Comparison of ENCODE assay signal across 8 cellular contexts in genomic region chrX:132489256-132490085, GRCh38. TPM values are rescaled to one million over a fixed set of nuclear protein-coding genes. Genes with fewer than 3 reads are reported as not detected.
DNase-seq lines count a peak whose midpoint lies in the region; TF ChIP-seq lines count a peak whose summit lies in the region.

No MANE protein-coding gene starts in this region.

- H3K27me3 Mint-ChIP-seq in MCF 10A (ENCODE audit: insufficient read depth, unreplicated experiment): peaks cover 31% of the 10 kb centered on the region

- POLR2A ChIA-PET in MCF 10A (lab: Yijun Ruan, JAX): interaction anchor here (0.5 to 2.1 kb wide), 9 partner anchors 9 to 395 kb away, joined by 3 to 26 read pairs (median 3); partner anchors contain the start of gene RAP2C

- H3K4me1 ChIP-seq in MM.1S (ENCODE audit: low read length) (peaks cover 14% of the 10 kb centered on the region; the same call in 1 of the 2 replicates), smooth muscle cell (ENCODE audit: low read depth) (no peaks in the 10 kb centered on the region)

- H3K4me3 ChIP-seq in GM12875 (ENCODE audit: low read depth, low read length) (peak overlapping the region; percentile 67), MM.1S (ENCODE audit: low read length) (peak overlapping the region; percentile 68), smooth muscle cell (peak overlapping the region; percentile 62)

- peaks cover 15% of the 10 kb centered on the region for H3F3A ChIP-seq in MM.1S (ENCODE audit: insufficient read depth, low read length)
- no peaks in the 10 kb centered on the region for H3F3A ChIP-seq in smooth muscle cell (ENCODE audit: low read depth)

- CTCF ChIA-PET in MCF 10A (lab: Yijun Ruan, JAX): no interaction called here

- H3K9me3 ChIP-seq in MM.1S (replicated peaks; ENCODE audit: insufficient read depth, low read length) (no peaks in the 10 kb centered on the region), smooth muscle cell (replicated peaks; ENCODE audit: low read depth) (no peaks in the 10 kb centered on the region)

- H3K9ac ChIP-seq in MM.1S (ENCODE audit: low read length) (peak overlapping the region; percentile 82), smooth muscle cell (ENCODE audit: low read depth) (peak overlapping the region; percentile 40)

- TF ChIP-seq CTCF in GM12875 (IDR thresholded peaks at IDR 0.05; ENCODE audit: borderline replicate concordance, insufficient read depth, low read depth, low read length) (no peak), MM.1S (IDR thresholded peaks at IDR 0.05; ENCODE audit: low read length) (no peak), MCF 10A (IDR thresholded peaks at IDR 0.05; ENCODE audit: unreplicated experiment) (no peak), smooth muscle cell (IDR thresholded peaks at IDR 0.05; ENCODE audit: borderline replicate concordance, insufficient read depth, poor library complexity, severe bottlenecking) (no peak)

- TSS peak; percentile 30 for BruUV-seq in MCF 10A (replicated peaks; lab: Mats Ljungman, UMichigan)

- H3K27ac ChIP-seq in MM.1S (ENCODE audit: low read length): peak overlapping the region; percentile 88
- peak overlapping the region; percentile 67 for H3K27ac ChIP-seq in smooth muscle cell (ENCODE audit: low read depth)

- DNase-seq in HCEC 1CT: peak; percentile 62
- peak; percentile 63 for DNase-seq in MM.1S
- DNase-seq in T-helper 22 cell (ENCODE audit: low read depth): peak; percentile 22
- peak; percentile 76 for DNase-seq in MCF 10A (ENCODE audit: unreplicated experiment)
- DNase-seq in iPS-NIHi7 (ENCODE audit: extremely low spot score): peak; percentile 46
- DNase-seq in smooth muscle cell (lab: John Stamatoyannopoulos, UW; ENCODE audit: unreplicated experiment): peak; percentile 13
- no peak for DNase-seq in NCI-H187 treated with DMSO at 0.1 percent for 48 hours (lab: John Stamatoyannopoulos, UW)

- H3K79me2 ChIP-seq in MM.1S (ENCODE audit: low read length) (peaks cover 18% of the 10 kb centered on the region), smooth muscle cell (ENCODE audit: low read depth) (peaks cover 17% of the 10 kb centered on the region)

- WGBS in smooth muscle cell (ENCODE audit: low lambda C conversion rate): 60% methylated on average over 65 of the region's 106 CpGs

- H3K4me1 Mint-ChIP-seq in MCF 10A (ENCODE audit: insufficient read depth, unreplicated experiment): peaks cover 13% of the 10 kb centered on the region

- intact Hi-C loops in MCF 10A (cut with micrococcal nuclease): loop anchor here (5.0 to 10.0 kb wide), 4 partner anchors 125 to 262 kb away; no protein-coding TSS in a partner anchor

- H3K27ac Mint-ChIP-seq in MCF 10A (ENCODE audit: low read depth, unreplicated experiment): peak overlapping the region; percentile 79

- no peaks in the 10 kb centered on the region for H3K9me3 Mint-ChIP-seq in MCF 10A (ENCODE audit: unreplicated experiment)

- no peaks in the 10 kb centered on the region for H3K9me2 ChIP-seq in MM.1S (replicated peaks; ENCODE audit: insufficient read depth, low read length)

- H3K36me3 ChIP-seq in MM.1S (replicated peaks; ENCODE audit: insufficient read depth, low read length) (no peaks in the 10 kb centered on the region), smooth muscle cell (ENCODE audit: low read depth) (no peaks in the 10 kb centered on the region)

- H3K36me3 Mint-ChIP-seq in MCF 10A (ENCODE audit: insufficient read depth, unreplicated experiment): no peaks in the 10 kb centered on the region

- H3K27me3 ChIP-seq in MM.1S (replicated peaks; ENCODE audit: insufficient read depth, low read length) (no peaks in the 10 kb centered on the region), smooth muscle cell (ENCODE audit: low read depth) (no peaks in the 10 kb centered on the region)

- H4K20me1 ChIP-seq in MM.1S (ENCODE audit: insufficient read depth, low read length): no peaks in the 10 kb centered on the region
- H4K20me1 ChIP-seq in smooth muscle cell (ENCODE audit: low read depth): no peaks in the 10 kb centered on the region

- H3K4me3 Mint-ChIP-seq in MCF 10A (ENCODE audit: unreplicated experiment): peak overlapping the region; percentile 83

- H2AFZ ChIP-seq in MM.1S (ENCODE audit: low read length): peak overlapping the region; percentile 47; the same call in 1 of the 2 replicates
- peak overlapping the region; percentile 83 for H2AFZ ChIP-seq in smooth muscle cell (ENCODE audit: low read depth)

- H3K4me2 ChIP-seq in MM.1S (ENCODE audit: low read depth, low read length) (peak overlapping the region; percentile 68; the same call in 1 of the 2 replicates), smooth muscle cell (peak overlapping the region; percentile 86)

RNA-seq across cellular contexts. Expression of gene MBNL3, which starts 0.6 kb away (rescaled TPM):
- total RNA-seq in MCF 10A (2022) (14.0 and 17.7 TPM in 2 replicates), smooth muscle cell (49.0 and 72.9 TPM in 2 replicates)
- 11.6 and 15.7 TPM in 2 replicates for polyA plus RNA-seq in smooth muscle cell
